ENCODE assay signal across 1 cellular context in the genomic region with DNA sequence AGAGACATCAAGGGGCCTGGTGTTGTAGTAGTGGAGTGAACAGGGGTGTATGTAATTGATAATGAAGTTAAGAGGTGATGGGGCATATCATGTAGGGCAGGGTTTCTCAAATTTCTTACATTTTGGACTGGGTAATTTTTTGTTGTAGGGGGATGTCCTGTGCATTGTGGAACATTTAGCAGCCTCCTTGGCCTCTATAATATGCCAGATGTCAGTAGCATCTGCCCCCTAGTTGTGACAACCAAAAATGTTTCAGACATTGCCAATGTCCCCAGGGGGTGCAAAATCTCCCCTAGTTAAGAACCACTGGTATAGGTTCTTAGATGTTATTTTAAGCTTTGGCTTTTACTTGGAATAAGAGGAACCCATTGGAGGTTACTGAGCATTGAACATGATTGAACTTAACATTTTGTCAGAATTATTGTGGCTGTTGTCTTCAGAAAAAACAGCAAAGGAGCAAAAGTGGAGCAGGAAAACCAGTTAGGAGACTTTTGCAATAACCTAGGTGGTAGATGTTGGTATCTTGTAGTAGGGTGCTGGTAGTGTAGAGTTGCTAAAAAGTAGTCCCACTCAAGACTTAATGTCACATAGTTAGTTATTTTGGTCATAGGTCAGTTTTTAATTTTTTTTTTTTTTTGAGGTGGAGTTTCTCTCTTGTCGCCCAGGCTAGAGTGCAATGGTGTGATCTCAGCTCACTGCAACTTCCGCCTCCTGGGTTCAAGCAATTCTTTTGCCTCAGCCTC.
A peak's percentile ranks its signal among the peaks of the same experiment; 100 is the strongest.
TF ChIP-seq lines count a peak whose summit lies in the region.

No MANE protein-coding gene starts in this region.

TF ChIP-seq in HepG2, 621 proteins besides CTCF, POLR2A, EP300 and RAD21:
- TF ChIP-seq STAG1 (CRISPR knock-in tag; IDR thresholded peaks at IDR 0.05) = peak; percentile 17; the same call in 1 of the 2 replicates
- no peak for TF ChIP-seq FLYWCH1 (CRISPR knock-in tag; IDR thresholded peaks at IDR 0.05)
- TF ChIP-seq, protein P1, sequence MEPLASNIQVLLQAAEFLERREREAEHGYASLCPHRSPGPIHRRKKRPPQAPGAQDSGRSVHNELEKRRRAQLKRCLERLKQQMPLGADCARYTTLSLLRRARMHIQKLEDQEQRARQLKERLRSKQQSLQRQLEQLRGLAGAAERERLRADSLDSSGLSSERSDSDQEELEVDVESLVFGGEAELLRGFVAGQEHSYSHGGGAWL (CRISPR knock-in tag; IDR thresholded peaks at IDR 0.05) = no peak
- TF ChIP-seq KLF11 (CRISPR knock-in tag; IDR thresholded peaks at IDR 0.05) = no peak
TF ChIP-seq in HepG2: peak in this region for 1.
